ENCODE assay signal across 13 cellular contexts in genomic region chr6:90098637-90099036, GRCh38.
DNase-seq lines count a peak whose midpoint lies in the region; ATAC-seq and TF ChIP-seq lines count a peak whose summit lies in the region.
"Had no signal": no experiment of that assay in that cellular context is flagged by ENCODE, and none has a peak within 500 bp of the region (broad histone marks: within the 10 kb centered on the region; RNA-seq: fewer than 3 reads in every experiment).

No MANE protein-coding gene starts in this region.

- no peak for ATAC-seq in activated naive CD8-positive, alpha-beta T cell treated with anti-CD3 and anti-CD28 coated beads, Interleukin-2, amount 10 ng/mL, durations not matched to agents 7 days and 5 days (ENCODE audit: low read depth)

- H3K27me3 ChIP-seq in HL-60 (ENCODE audit: insufficient read depth, poor library complexity, severe bottlenecking): no peaks in the 10 kb centered on the region
- H3K27me3 ChIP-seq in right atrium auricular region: no peaks in the 10 kb centered on the region
- H3K27me3 ChIP-seq in spleen (replicated peaks in 1 of 7): no peaks in the 10 kb centered on the region
- H3K27me3 ChIP-seq: cardiac muscle cell had no signal

- TF ChIP-seq POLR2A in spleen (IDR thresholded peaks at IDR 0.05): no peak

- peaks cover 74% of the 10 kb centered on the region for H3K4me1 Mint-ChIP-seq in activated naive CD8-positive, alpha-beta T cell treated with anti-CD3 and anti-CD28 coated beads, Interleukin-2, amount 10 ng/mL, durations not matched to agents 7 days and 5 days

- DNase-seq in HL-60 (ENCODE audit: low read depth in 1 of 2, low spot score in 1 of 2) (no peak), right atrium auricular region (ENCODE audit: low spot score) (peak; percentile 63), spleen (no peak), NCI-H748 treated with DMSO at 0.1 percent for 48 hours (lab: John Stamatoyannopoulos, UW) (no peak), anterior cingulate cortex (lab: John Stamatoyannopoulos, UW) (no peak), NCI-H2227 treated with DMSO at 0.1 percent for 48 hours (lab: John Stamatoyannopoulos, UW) (no peak), NOMO-1 treated with dmso at 0.1 percent for 144 hours (lab: John Stamatoyannopoulos, UW; ENCODE audit: unreplicated experiment) (no peak)
- DNase-seq in activated naive CD8-positive, alpha-beta T cell treated with anti-CD3 and anti-CD28 coated beads, Interleukin-2, amount 10 ng/mL, durations not matched to agents 7 days and 5 days: no peak
- DNase-seq: activated CD4-positive, alpha-beta T cell treated with anti-CD3 and anti-CD28 coated beads, Interleukin-2, amount 50 U/mL, for 1 hour; DMS 273 treated with DMSO at 0.1 percent for 48 hours; SHP77 treated with DMSO at 0.1 percent for 48 hours had no signal

- POLR2A ChIA-PET in activated naive CD8-positive, alpha-beta T cell treated with anti-CD3 and anti-CD28 coated beads, Interleukin-2, amount 10 ng/mL, durations not matched to agents 7 days and 5 days (lab: Charles Lee): interaction anchor here (1.4 to 3.3 kb wide), 5 partner anchors 12 to 159 kb away, joined by 4 to 13 read pairs (median 5); no protein-coding TSS in a partner anchor

- no peak overlapping the region for H3K4me3 ChIP-seq in HL-60 (replicated peaks; ENCODE audit: insufficient read depth, low read length)
- H3K4me3 ChIP-seq in right atrium auricular region: no peak overlapping the region
- no peak overlapping the region for H3K4me3 ChIP-seq in spleen
- H3K4me3 ChIP-seq: cardiac muscle cell had no signal

- TF ChIP-seq CTCF in HL-60 (IDR thresholded peaks at IDR 0.05; ENCODE audit: insufficient read depth, low read length) (no peak), right atrium auricular region (IDR thresholded peaks at IDR 0.05) (no peak), spleen (IDR thresholded peaks at IDR 0.05 in 8 of 11, conservative IDR thresholded peaks at IDR 0.05 in 3 of 11) (no peak)

- peaks cover 0 to 20% of the 10 kb centered on the region in 2 donors for H3K4me1 ChIP-seq in right atrium auricular region
- peaks cover 0 to 83% (median 44%) of the 10 kb centered on the region in 6 donors for H3K4me1 ChIP-seq in spleen

- no peaks in the 10 kb centered on the region for H3K9me3 ChIP-seq in right atrium auricular region
- no peaks in the 10 kb centered on the region for H3K9me3 ChIP-seq in spleen

- 48 to 74% (median 70%) methylated on average over 6 of the region's 6 CpGs for whole genome bisulfite sequencing in spleen, 5 donors

- H3K27me3 Mint-ChIP-seq in activated naive CD8-positive, alpha-beta T cell treated with anti-CD3 and anti-CD28 coated beads, Interleukin-2, amount 10 ng/mL, durations not matched to agents 7 days and 5 days: no peaks in the 10 kb centered on the region

- peaks cover 34% of the 10 kb centered on the region for H3K36me3 Mint-ChIP-seq in activated naive CD8-positive, alpha-beta T cell treated with anti-CD3 and anti-CD28 coated beads, Interleukin-2, amount 10 ng/mL, durations not matched to agents 7 days and 5 days

- H3K36me3 ChIP-seq in right atrium auricular region (no peaks in the 10 kb centered on the region), spleen (no peaks in the 10 kb centered on the region)
- H3K36me3 ChIP-seq: cardiac muscle cell had no signal

- peak overlapping the region; percentile 20 for H3K4me3 Mint-ChIP-seq in activated naive CD8-positive, alpha-beta T cell treated with anti-CD3 and anti-CD28 coated beads, Interleukin-2, amount 10 ng/mL, durations not matched to agents 7 days and 5 days

- intact Hi-C loops in spleen (cut with DNase I; ENCODE audit: low total_unique reads): no loop called here

- H3K9me3 Mint-ChIP-seq in activated naive CD8-positive, alpha-beta T cell treated with anti-CD3 and anti-CD28 coated beads, Interleukin-2, amount 10 ng/mL, durations not matched to agents 7 days and 5 days: peaks cover 8% of the 10 kb centered on the region

- H3K27ac ChIP-seq in HL-60 (replicated peaks) (peak overlapping the region; percentile 44), right atrium auricular region (peak overlapping the region; percentile 77 to 80), spleen (peak overlapping the region in 6 of 8 donors; percentile 45 to 60 (median 49))
- H3K27ac ChIP-seq: cardiac muscle cell had no signal

- peak overlapping the region; percentile 75 for H3K27ac Mint-ChIP-seq in activated naive CD8-positive, alpha-beta T cell treated with anti-CD3 and anti-CD28 coated beads, Interleukin-2, amount 10 ng/mL, durations not matched to agents 7 days and 5 days
- H3K27ac Mint-ChIP-seq: IgD-negative memory B cell had no signal
